Comparison of ENCODE assay signal across 7 cellular contexts in the genomic region with DNA sequence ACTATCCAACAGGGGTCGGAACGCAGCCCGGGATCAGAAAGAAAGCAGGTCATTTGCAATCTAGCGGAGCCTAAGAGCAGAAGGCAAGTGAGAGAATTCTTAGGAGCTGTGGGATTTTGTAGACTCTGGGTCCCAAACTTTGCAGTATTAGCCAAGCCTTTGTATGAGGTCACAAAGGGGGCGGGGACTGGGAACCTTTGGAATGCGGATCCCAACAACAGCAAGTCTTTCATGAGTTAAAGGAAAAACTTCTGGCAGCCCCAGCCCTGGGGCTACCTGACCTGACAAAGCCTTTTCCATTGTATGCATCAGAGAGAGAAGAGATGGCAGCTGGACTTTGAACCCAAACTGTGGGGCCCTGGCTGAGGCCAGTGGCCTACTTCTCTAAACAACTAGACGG.
DNase-seq lines count a peak whose midpoint lies in the region; ATAC-seq and TF ChIP-seq lines count a peak whose summit lies in the region.
"Not testable (repeated sequence)": the region's sequence is repeated elsewhere in the genome, so short reads cannot be mapped to it uniquely, and the experiment has no call there.

No MANE protein-coding gene starts in this region.

- not testable (repeated sequence) for H3K4me3 ChIP-seq in neural progenitor cell

- H3K36me3 ChIP-seq in neural progenitor cell, result not testable (repeated sequence)

- peaks cover 13% of the 10 kb centered on the region for H3K27me3 Mint-ChIP-seq in HFFc6 (ENCODE audit: insufficient read depth)
- not testable (repeated sequence) for H3K27me3 Mint-ChIP-seq in WTC11 (ENCODE audit: low read depth); endothelial cell (ENCODE audit: unreplicated experiment); neural progenitor cell (ENCODE audit: insufficient read depth, low read depth); type B pancreatic cell

- TF ChIP-seq CTCF in HFFc6 (IDR thresholded peaks at IDR 0.05); WTC11 (IDR thresholded peaks at IDR 0.05); endothelial cell (IDR thresholded peaks at IDR 0.05; ENCODE audit: unreplicated experiment); neural progenitor cell (IDR thresholded peaks at IDR 0.05); type B pancreatic cell (conservative IDR thresholded peaks at IDR 0.05): not testable (repeated sequence)

- not testable (repeated sequence) for H3K79me2 ChIP-seq in neural progenitor cell (ENCODE audit: low read depth)

- not testable (repeated sequence) for H3K27ac Mint-ChIP-seq in HFFc6; WTC11; endothelial cell (ENCODE audit: unreplicated experiment); neural progenitor cell
- peak overlapping the region; percentile 74 for H3K27ac Mint-ChIP-seq in type B pancreatic cell

- H3K27ac ChIP-seq in neural progenitor cell, result not testable (repeated sequence)

- peak; percentile 8 for DNase-seq in EH (ENCODE audit: low read depth)
- DNase-seq in HFFc6, result peak; percentile 12
- DNase-seq in WTC11 (ENCODE audit: low spot score), result peak; percentile 81
- peak; percentile 20 for DNase-seq in endothelial cell (ENCODE audit: low spot score)
- DNase-seq in islet precursor cell, result peak; percentile 80
- peak; percentile 52 for DNase-seq in neural progenitor cell (ENCODE audit: low spot score)
- DNase-seq in type B pancreatic cell (ENCODE audit: extremely low spot score, unreplicated experiment), result not testable (repeated sequence)

- H3K4me3 Mint-ChIP-seq in HFFc6; WTC11; endothelial cell (ENCODE audit: unreplicated experiment); neural progenitor cell; type B pancreatic cell: not testable (repeated sequence)

- H3K4me1 ChIP-seq in neural progenitor cell, result not testable (repeated sequence)

- H3K9ac ChIP-seq in neural progenitor cell, result not testable (repeated sequence)

- CTCF ChIA-PET in WTC11 (lab: Charles Lee), result interaction anchor here (0.8 to 1.1 kb wide), 3 partner anchors 250 to 844 kb away, joined by 3 read pairs; no protein-coding TSS in a partner anchor

- H3K4me1 Mint-ChIP-seq in HFFc6 (ENCODE audit: low read depth), result peaks cover 10% of the 10 kb centered on the region; the same call in 1 of the 2 replicates
- H3K4me1 Mint-ChIP-seq in WTC11, result peaks cover 22% of the 10 kb centered on the region
- H3K4me1 Mint-ChIP-seq in endothelial cell (ENCODE audit: unreplicated experiment); neural progenitor cell: not testable (repeated sequence)
- H3K4me1 Mint-ChIP-seq in type B pancreatic cell (ENCODE audit: unreplicated experiment), result peaks cover 16% of the 10 kb centered on the region

- not testable (repeated sequence) for H3F3A ChIP-seq in neural progenitor cell (ENCODE audit: low read depth)

- not testable (repeated sequence) for H3K9me3 Mint-ChIP-seq in HFFc6; WTC11; endothelial cell (ENCODE audit: unreplicated experiment); neural progenitor cell; type B pancreatic cell

- H3K9me3 ChIP-seq in neural progenitor cell (ENCODE audit: low read depth), result not testable (repeated sequence)

- peak overlapping the region; percentile 2 for H3K4me2 ChIP-seq in neural progenitor cell

- H4K20me1 ChIP-seq in neural progenitor cell (ENCODE audit: low read depth), result not testable (repeated sequence)

- ATAC-seq in WTC11, result not testable (repeated sequence)

- H3K27me3 ChIP-seq in neural progenitor cell, result not testable (repeated sequence)

- POLR2A ChIA-PET in WTC11 (lab: Charles Lee), result not testable (repeated sequence)

- not testable (repeated sequence) for H3K36me3 Mint-ChIP-seq in HFFc6 (ENCODE audit: low read depth); WTC11; endothelial cell (ENCODE audit: low read depth, unreplicated experiment); neural progenitor cell; type B pancreatic cell

- peak overlapping the region; percentile 19 for H2AFZ ChIP-seq in neural progenitor cell (replicated peaks)
